ENCODE assay signal across 8 cellular contexts in the genomic region with DNA sequence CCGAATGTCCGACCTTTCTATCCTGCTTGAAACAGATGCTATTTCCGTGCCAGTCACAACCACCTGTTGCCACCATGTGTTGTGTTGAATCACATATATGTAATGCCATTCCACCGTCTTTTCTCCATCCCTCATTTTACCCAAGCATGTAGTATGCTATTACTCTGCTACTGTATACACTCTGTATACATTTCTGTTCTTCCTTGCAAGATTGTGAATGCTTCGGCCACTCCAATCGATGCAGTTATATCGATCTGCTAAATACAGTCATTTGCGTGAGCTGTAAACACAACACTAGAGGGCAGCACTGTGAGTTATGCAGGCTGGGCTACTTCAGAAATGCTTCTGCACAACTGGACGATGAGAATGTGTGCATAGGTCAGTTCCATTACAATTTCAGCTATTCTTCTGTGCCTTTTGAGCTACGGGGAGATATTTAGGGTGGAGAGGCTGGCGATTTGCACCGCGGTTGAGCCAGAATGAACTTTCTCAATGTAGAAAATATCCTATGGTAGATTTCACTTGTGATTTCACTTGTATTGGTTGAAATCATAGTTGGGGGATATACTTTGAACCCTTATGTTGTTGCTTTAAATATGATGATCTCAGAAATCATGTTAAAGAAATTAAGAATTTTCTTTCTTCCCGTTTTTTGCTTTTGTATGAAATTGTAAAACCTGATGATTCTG.
DNase-seq lines count a peak whose midpoint lies in the region; ATAC-seq and TF ChIP-seq lines count a peak whose summit lies in the region.

No MANE protein-coding gene starts in this region.

- peaks cover 2% of the 10 kb centered on the region for H3K36me3 Mint-ChIP-seq in neural crest cell (ENCODE audit: low read depth)

- TF ChIP-seq POLR2A in ovary (IDR thresholded peaks at IDR 0.05): no peak

- no peaks in the 10 kb centered on the region for H3K4me1 Mint-ChIP-seq in neural crest cell

- H3K4me1 ChIP-seq in cardiac muscle cell (ENCODE audit: low read depth) (no peaks in the 10 kb centered on the region), ovary (ENCODE audit: insufficient read depth) (no peaks in the 10 kb centered on the region)

- H3K27me3 ChIP-seq in cardiac muscle cell: no peaks in the 10 kb centered on the region
- no peaks in the 10 kb centered on the region for H3K27me3 ChIP-seq in ovary

- H3K27ac ChIP-seq in cardiac muscle cell (no peak overlapping the region), epithelial cell of prostate (no peak overlapping the region), ovary (no peak overlapping the region)

- peak; percentile 54 to 79 for DNase-seq in cardiac muscle cell (ENCODE audit: low read depth in 1 of 2, low spot score in 1 of 2)
- no peak for DNase-seq in Right ventricle myocardium inferior (ENCODE audit: missing footprints)
- peak; percentile 10 for DNase-seq in HK-2 (ENCODE audit: unreplicated experiment)
- DNase-seq in SHP77 treated with DMSO at 0.1 percent for 48 hours (lab: John Stamatoyannopoulos, UW): peak; percentile 7
- DNase-seq in epithelial cell of prostate (ENCODE audit: low read depth, low spot score): peak; percentile 8
- peak; percentile 25 for DNase-seq in neural crest cell (ENCODE audit: low read depth, low spot score)
- no peak for DNase-seq in ovary

- peaks cover 4% of the 10 kb centered on the region for H3K9me3 Mint-ChIP-seq in neural crest cell

- H3K36me3 ChIP-seq in cardiac muscle cell (no peaks in the 10 kb centered on the region), ovary (no peaks in the 10 kb centered on the region)

- no peaks in the 10 kb centered on the region for H3K9me3 ChIP-seq in cardiac muscle cell (ENCODE audit: low read depth)
- H3K9me3 ChIP-seq in ovary: no peaks in the 10 kb centered on the region

- H3K4me3 ChIP-seq in cardiac muscle cell (no peak overlapping the region), ovary (no peak overlapping the region)

- TF ChIP-seq CTCF in cardiac muscle cell (IDR thresholded peaks at IDR 0.05; ENCODE audit: low read depth, low read length) (peak; percentile 66), neural crest cell (conservative IDR thresholded peaks at IDR 0.05) (peak; percentile 73), ovary (IDR thresholded peaks at IDR 0.05) (no peak)

- H3K27me3 Mint-ChIP-seq in neural crest cell (ENCODE audit: low read depth): no peaks in the 10 kb centered on the region

- WGBS in ovary, 3 donors: 60 to 69% (median 69%) methylated on average over 14 of the region's 14 CpGs

- no peak overlapping the region for H3K4me3 Mint-ChIP-seq in neural crest cell

- no peak for ATAC-seq in Right ventricle myocardium inferior
- peak; percentile 89 for ATAC-seq in GM21367 (IDR thresholded peaks at IDR 0.05; ENCODE audit: unreplicated experiment)

- TF ChIP-seq EP300 in ovary (IDR thresholded peaks at IDR 0.05): no peak

- no peak overlapping the region for H3K27ac Mint-ChIP-seq in neural crest cell (ENCODE audit: unreplicated experiment)

- intact Hi-C loops in Right ventricle myocardium inferior (cut with DNase I): no loop called here
- intact Hi-C loops in ovary (cut with DNase I): no loop called here

Comparison
In these comparisons a context has a peak if more than half of its experiments do, and no peak if none do; other contexts are left out.
1. DNase-seq: peak in cardiac muscle cell (2 of 2), HK-2 (single experiment), SHP77 treated with DMSO at 0.1 percent for 48 hours (single experiment), epithelial cell of prostate (single experiment) and neural crest cell (single experiment); none in Right ventricle myocardium inferior (single experiment) and ovary (0 of 5).
2. CTCF ChIP-seq: peak in cardiac muscle cell (single experiment) and neural crest cell (single experiment); none in ovary (0 of 3).